In the genomic region with DNA sequence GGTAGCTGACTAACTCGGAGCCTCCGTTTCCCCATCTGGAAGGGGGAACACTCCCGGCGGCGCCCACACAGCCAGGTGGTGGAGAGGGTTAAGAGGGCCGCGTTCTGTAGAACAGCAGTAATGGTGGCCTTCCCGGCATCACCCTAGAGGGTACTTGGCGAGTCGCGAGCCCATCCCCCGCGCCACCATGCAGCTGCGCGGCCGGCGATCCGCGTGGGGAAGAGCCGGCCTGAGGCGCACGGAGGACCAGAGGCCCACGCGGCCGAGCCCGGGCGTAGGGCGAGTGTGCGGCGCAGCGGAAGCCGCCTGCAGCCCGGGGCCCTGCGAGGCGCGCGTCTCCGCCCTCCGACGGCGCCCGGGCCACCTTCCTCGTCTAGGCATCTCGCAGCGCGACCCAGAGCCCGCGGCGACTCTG, we compare ENCODE assay signal across 8 cellular contexts. TPM values are rescaled to one million over a fixed set of nuclear protein-coding genes. Genes with fewer than 3 reads are reported as not detected.
DNase-seq lines count a peak whose midpoint lies in the region; ATAC-seq, FAIRE-seq and TF ChIP-seq lines count a peak whose summit lies in the region.

No MANE protein-coding gene starts in this region.

- peaks cover 5% of the 10 kb centered on the region; the same call in 1 of the 2 replicates for H3K36me3 ChIP-seq in H7 (replicated peaks; ENCODE audit: control insufficient read depth, insufficient read depth, low read length)

- intact Hi-C loops in Right ventricle myocardium superior (cut with DNase I), result no loop called here

- peak; percentile 30 for ATAC-seq in Right ventricle myocardium superior (ENCODE audit: poor library complexity)

- no peak for TF ChIP-seq CTCF in GM12864 (IDR thresholded peaks at IDR 0.05; ENCODE audit: low read depth, low read length, missing control alignments)

- H3K27me3 ChIP-seq in H7 (ENCODE audit: control insufficient read depth, insufficient read depth, low read length), result no peaks in the 10 kb centered on the region

- H3K4me3 ChIP-seq in GM12864 (ENCODE audit: low read depth, low read length) (peak overlapping the region; percentile 92), H7 (ENCODE audit: insufficient read depth, low read depth, low read length) (peak overlapping the region; percentile 94)

- no peak for FAIRE-seq in GM19239 (lab: Jason Lieb, UNC)

- no peak for DNase-seq in GM12864 (ENCODE audit: low read depth)
- DNase-seq in H7, result no peak
- DNase-seq in NAMALWA (ENCODE audit: low spot score), result peak; percentile 37
- DNase-seq in activated gamma-delta T cell (lab: John Stamatoyannopoulos, UW), result peak; percentile 37
- peak; percentile 68 for DNase-seq in Right ventricle myocardium superior
- peak; percentile 33 for DNase-seq in putamen (ENCODE audit: low spot score)
- no peak for DNase-seq in GM19239 (ENCODE audit: insufficient read length, low spot score)
- no peak for DNase-seq in GOT3 (lab: John Stamatoyannopoulos, UW)

RNA-seq across cellular contexts. Expression of a gene that starts 0.5 kb away (rescaled TPM):
- 1,918 and 2,169 TPM in 2 replicates for total RNA-seq in H7 (2014; rRNA removed; shearing (Covaris generic))
- 43.6 TPM for total RNA-seq in Right ventricle myocardium superior

Comparison
In these comparisons a context has a peak if more than half of its experiments do, and no peak if none do; other contexts are left out.
1. DNase-seq: peak in NAMALWA (single experiment), activated gamma-delta T cell (single experiment), Right ventricle myocardium superior (single experiment) and putamen (single experiment); none in GM12864 (single experiment), H7 (single experiment), GM19239 (single experiment) and GOT3 (single experiment).
2. RNA of a gene that starts 0.5 kb away (total RNA-seq): 1,918 to 2,169 TPM in H7; 43.6 TPM in Right ventricle myocardium superior (single experiment); every median in the first group is over 10 times any median in the second.